In the genomic region with DNA sequence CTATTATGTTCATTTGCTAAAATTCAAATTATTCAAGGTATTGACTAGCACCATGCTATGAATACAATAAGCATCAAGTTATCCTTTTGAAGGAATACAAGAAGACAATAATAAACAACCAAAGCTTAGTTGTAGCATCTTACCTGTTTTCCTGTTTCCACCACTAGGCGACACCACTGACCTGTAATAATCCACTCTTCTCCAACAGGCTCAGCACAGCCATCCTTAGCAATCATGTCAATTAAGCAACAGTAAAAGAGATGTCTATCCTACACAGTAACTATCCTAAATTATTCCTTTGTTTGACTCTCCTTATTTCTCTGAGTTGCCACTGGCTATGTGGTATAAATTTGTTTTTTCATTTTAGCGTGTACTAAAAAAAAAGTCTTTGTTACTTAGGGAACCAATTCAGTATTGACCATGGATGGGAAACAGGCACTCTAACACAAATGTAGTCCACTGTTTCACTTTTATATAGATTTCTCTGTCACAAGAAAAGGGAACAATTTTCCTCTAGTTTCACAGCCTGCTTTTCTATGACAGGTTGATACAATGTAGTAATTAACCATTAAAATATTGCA, we compare ENCODE assay signal across 8 cellular contexts. TPM values are rescaled to one million over a fixed set of nuclear protein-coding genes. Genes with fewer than 3 reads are reported as not detected.
DNase-seq lines count a peak whose midpoint lies in the region; ATAC-seq, FAIRE-seq and TF ChIP-seq lines count a peak whose summit lies in the region.

No MANE protein-coding gene starts in this region.

- H3K9me2 ChIP-seq in PC-3 (replicated peaks; ENCODE audit: low read length) = no peaks in the 10 kb centered on the region

- H3K4me2 ChIP-seq in PC-3 (ENCODE audit: low read length) = no peak overlapping the region

- peak; percentile 65 for FAIRE-seq in HTR-8/SVneo (lab: Jason Lieb, UNC)

- H3K27ac ChIP-seq in PC-3 (ENCODE audit: low read length) (no peak overlapping the region), dorsolateral prefrontal cortex (peak overlapping the region in 41 of 59 donors; percentile 4 to 76 (median 47)), lung (ENCODE audit: low read depth in 1 of 2, low read length in 1 of 2) (no peak overlapping the region)

- H3K9me3 ChIP-seq in PC-3 (ENCODE audit: low read length) (no peaks in the 10 kb centered on the region), lung (ENCODE audit: control insufficient read depth in 2 of 2, insufficient read depth in 1 of 2, low read length in 1 of 2) (no peaks in the 10 kb centered on the region)

- H3K9ac ChIP-seq in PC-3 (ENCODE audit: low read length) = no peak overlapping the region

- H4K20me1 ChIP-seq in PC-3 (ENCODE audit: low read length) = no peaks in the 10 kb centered on the region

- H3K27me3 ChIP-seq in PC-3 (ENCODE audit: low read length) = peaks cover 6% of the 10 kb centered on the region; the same call in 1 of the 2 replicates
- peaks cover 0 to 6% (median 0%) of the 10 kb centered on the region in 45 donors for H3K27me3 ChIP-seq in dorsolateral prefrontal cortex
- H3K27me3 ChIP-seq in lung (ENCODE audit: control insufficient read depth, insufficient read depth) = no peaks in the 10 kb centered on the region

- 31 to 37% methylated on average over 2 of the region's 2 CpGs for WGBS in lung, 2 donors

- H3K36me3 ChIP-seq in PC-3 (ENCODE audit: low read depth, low read length) (no peaks in the 10 kb centered on the region), lung (ENCODE audit: control insufficient read depth in 2 of 2, insufficient read depth in 2 of 2, low read length in 2 of 2) (no peaks in the 10 kb centered on the region)

- no peak overlapping the region for H3K4me3 ChIP-seq in PC-3 (ENCODE audit: low read length)
- H3K4me3 ChIP-seq in dorsolateral prefrontal cortex = no peak overlapping the region
- H3K4me3 ChIP-seq in lung = no peak overlapping the region

- ATAC-seq in GM19397 (IDR thresholded peaks at IDR 0.05; ENCODE audit: unreplicated experiment) = peak; percentile 68
- peak; percentile 70 for ATAC-seq in PC-3
- ATAC-seq in lung (ENCODE audit: insufficient read depth, low FRiP score) = no peak

- H3K4me1 ChIP-seq in PC-3 (ENCODE audit: insufficient read depth, low read length) (no peaks in the 10 kb centered on the region), lung (ENCODE audit: control insufficient read depth in 2 of 2, insufficient read depth in 2 of 2, low read length in 2 of 2) (no peaks in the 10 kb centered on the region)

- H2AFZ ChIP-seq in PC-3 (ENCODE audit: low read length) = no peak overlapping the region

- CTCF ChIA-PET in PC-3 (lab: Charles Lee) = interaction anchor here (1.0 kb wide), 1 partner anchor 340 kb away, joined by 4 read pairs; no protein-coding TSS in a partner anchor

- TF ChIP-seq CTCF in PC-3 (conservative IDR thresholded peaks at IDR 0.05; ENCODE audit: low read depth, low read length) (peak; percentile 85), dorsolateral prefrontal cortex (IDR thresholded peaks at IDR 0.05 in 54 of 56, conservative IDR thresholded peaks at IDR 0.05 in 2 of 56; ENCODE audit: low read depth in 1 of 56, partially characterized antibody in 56 of 56) (peak; percentile 52 to 96 (median 84)), lung (IDR thresholded peaks at IDR 0.05; ENCODE audit: control extremely low read depth, extremely low read depth) (peak; percentile 55)

- intact Hi-C loops in PC-3 (cut with micrococcal nuclease) (loop anchor here (1.0 kb wide), 3 partner anchors 177 to 340 kb away; no protein-coding TSS in a partner anchor), dorsolateral prefrontal cortex (cut with DNase I) (loop anchor here (5.0 kb wide), 2 partner anchors 82 to 97 kb away; a partner anchor contains a TSS)

- DNase-seq in EL = peak; percentile 64
- DNase-seq in HTR-8/SVneo (ENCODE audit: insufficient read length, low spot score) = peak; percentile 27
- peak; percentile 68 for DNase-seq in PC-3
- DNase-seq in dorsolateral prefrontal cortex = peak in 4 of 10 donors; percentile 34 to 63 (median 47)
- DNase-seq in lung (ENCODE audit: low spot score) = peak; percentile 37
- no peak for DNase-seq in activated CD8-positive, alpha-beta memory T cell treated with anti-CD3 and anti-CD28 coated beads for 24 hours
- no peak for DNase-seq in HK-2 (ENCODE audit: unreplicated experiment)

- no peaks in the 10 kb centered on the region for H3F3A ChIP-seq in PC-3 (ENCODE audit: low read length, unreplicated experiment)

- BruUV-seq in PC-3 (replicated peaks; lab: Mats Ljungman, UMichigan) = no TSS peak

- POLR2A ChIA-PET in PC-3 (lab: Charles Lee; ENCODE audit: unreplicated experiment) = no interaction called here

- H3K79me2 ChIP-seq in PC-3 (ENCODE audit: low read length) = no peaks in the 10 kb centered on the region

RNA-seq across cellular contexts. Expression of a gene that starts 46.2 kb away (rescaled TPM):
- total RNA-seq in PC-3 (2014; rRNA removed) (not detected in 2 replicates), dorsolateral prefrontal cortex (1 to 10 TPM in 17 of 120 experiments, under 1 TPM in 82, not detected in 21; 0.17 to 1.7 (median 0.53) TPM), lung (under 1 TPM in 1 of 2 donors, not detected in 1; 0.09 TPM)
- polyA plus RNA-seq in lung = under 1 TPM; 0.05 to 0.08 TPM

Comparison
In these comparisons a context has a peak if more than half of its experiments do, and no peak if none do; other contexts are left out.
1. DNase-seq: peak in EL (single experiment), HTR-8/SVneo (single experiment), PC-3 (single experiment) and lung (single experiment); none in activated CD8-positive, alpha-beta memory T cell treated with anti-CD3 and anti-CD28 coated beads for 24 hours (single experiment) and HK-2 (single experiment).
2. H3K27ac ChIP-seq: peak in dorsolateral prefrontal cortex (41 of 59); none in PC-3 (single experiment) and lung (0 of 2).
3. Peak in every context shown above with its lines, with median percentiles within 50 percentile points of each other: CTCF ChIP-seq.